Comparison of ENCODE assay signal across 8 cellular contexts in genomic region chr19:4968462-4969291, GRCh38. TPM values are rescaled to one million over a fixed set of nuclear protein-coding genes. Genes with fewer than 3 reads are reported as not detected.
DNase-seq lines count a peak whose midpoint lies in the region; ATAC-seq and FAIRE-seq lines count a peak whose summit lies in the region.

Gene KDM4B (plus strand): TSS chr19:4969113. CDS start chr19:5032891, 63,778 bp downstream.

- H3K4me1 ChIP-seq in endocrine pancreas (ENCODE audit: control insufficient read depth, insufficient read depth, low read length) = no peaks in the 10 kb centered on the region

- peak within 1 kb of the TSS; percentile 53 for H3K4me3 ChIP-seq in endocrine pancreas (ENCODE audit: control insufficient read depth, insufficient read depth, low read length)

- H3K27me3 ChIP-seq in endocrine pancreas (ENCODE audit: control insufficient read depth, insufficient read depth, low read length) = no peaks in the 10 kb centered on the region

- H3K9ac ChIP-seq in endocrine pancreas (ENCODE audit: control insufficient read depth, insufficient read depth, low read length) = peak within 1 kb of the TSS; percentile 75

- no peaks in the 10 kb centered on the region for H3K36me3 ChIP-seq in endocrine pancreas (ENCODE audit: control insufficient read depth, insufficient read depth, low read length)

- peak; percentile 83 for ATAC-seq in GM21367 (IDR thresholded peaks at IDR 0.05; ENCODE audit: unreplicated experiment)

- no peaks in the 10 kb centered on the region for H3K9me3 ChIP-seq in endocrine pancreas (ENCODE audit: control insufficient read depth, low read length)

- DNase-seq in COLO829 (ENCODE audit: low spot score) = peak; percentile 97
- DNase-seq in HTR-8/SVneo (ENCODE audit: insufficient read length, low spot score) = peak; percentile 98
- peak; percentile 98 for DNase-seq in NOMO-1 treated with dmso at 0.1 percent for 144 hours (lab: John Stamatoyannopoulos, UW; ENCODE audit: unreplicated experiment)
- peak; percentile 94 to 100 (median 95) for DNase-seq in activated CD8-positive, alpha-beta memory T cell treated with anti-CD3 and anti-CD28 coated beads for 48 hours (ENCODE audit: low read depth in 2 of 3, low spot score in 2 of 3)
- DNase-seq in mesenteric fat pad (ENCODE audit: low spot score) = peak; percentile 100
- peak; percentile 97 for DNase-seq in stimulated activated CD8-positive, alpha-beta memory T cell treated with anti-CD3 and anti-CD28 coated beads, Interleukin-15, amount 100 ng/mL, for 24 hours (ENCODE audit: low read depth)

- FAIRE-seq in HTR-8/SVneo (lab: Jason Lieb, UNC) = peak; percentile 94

RNA-seq across cellular contexts. Expression of gene KDM4B, which starts in this region (rescaled TPM):
- total RNA-seq in mesenteric fat pad = 46.1 TPM

Comparison
In these comparisons a context has a peak if more than half of its experiments do, and no peak if none do; other contexts are left out.
1. Peak in every context shown above with its lines: DNase-seq, ATAC-seq and H3K4me3 ChIP-seq.